11 cellular contexts compared by ENCODE assay signal in the genomic region with DNA sequence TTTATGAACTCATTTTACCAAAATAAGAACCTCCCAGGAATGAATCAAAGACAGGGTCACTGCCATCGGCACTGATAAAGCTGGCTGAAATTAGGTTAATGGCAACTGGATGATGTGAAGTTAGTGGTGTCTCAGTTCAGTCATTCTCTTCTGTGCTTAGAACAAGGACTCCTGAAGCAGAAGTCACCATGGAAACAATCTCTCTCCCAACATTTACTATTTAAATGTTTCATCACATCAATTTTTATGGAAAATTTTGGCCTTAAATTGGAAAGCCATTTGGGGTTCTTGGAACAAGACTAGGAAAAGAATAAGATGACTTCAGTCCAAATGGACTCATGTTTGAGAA.
"Had no signal": no experiment of that assay in that cellular context is flagged by ENCODE, and none has a peak within 500 bp of the region (broad histone marks: within the 10 kb centered on the region; RNA-seq: fewer than 3 reads in every experiment).

No MANE protein-coding gene starts in this region.

- H3K36me3 Mint-ChIP-seq: naive thymus-derived CD8-positive, alpha-beta T cell had no signal

- H3K4me3 ChIP-seq: smooth muscle cell had no signal

- H3K9me3 Mint-ChIP-seq: naive thymus-derived CD8-positive, alpha-beta T cell; stimulated activated naive CD8-positive, alpha-beta T cell treated with anti-CD3 and anti-CD28 coated beads, Interleukin-15, amount 100 ng/mL, for 72 hours had no signal

- H3K4me2 ChIP-seq: smooth muscle cell had no signal

- H3K4me1 Mint-ChIP-seq: stimulated activated naive CD8-positive, alpha-beta T cell treated with anti-CD3 and anti-CD28 coated beads, Interleukin-15, amount 100 ng/mL, for 72 hours had no signal

- DNase-seq: activated CD4-positive, alpha-beta T cell treated with anti-CD3 and anti-CD28 coated beads, Interleukin-2, amount 50 U/mL, for 4 hours; activated CD4-positive, CD25-positive, alpha-beta regulatory T cell treated with anti-CD3 and anti-CD28 coated beads, Interleukin-2, amount 50 U/mL, for 72 hours; activated naive CD4-positive, alpha-beta T cell; activated T-cell treated with anti-CD3 and anti-CD28 coated beads for 4 hours; left colon; naive thymus-derived CD8-positive, alpha-beta T cell; nucleus accumbens; stimulated activated naive CD8-positive, alpha-beta T cell treated with anti-CD3 and anti-CD28 coated beads, Interleukin-15, amount 100 ng/mL, for 72 hours had no signal

- ATAC-seq: left colon; naive thymus-derived CD8-positive, alpha-beta T cell had no signal

- H3K4me3 Mint-ChIP-seq: naive thymus-derived CD8-positive, alpha-beta T cell; stimulated activated naive CD8-positive, alpha-beta T cell treated with anti-CD3 and anti-CD28 coated beads, Interleukin-15, amount 100 ng/mL, for 72 hours had no signal

- FAIRE-seq: colon, frontal cortex had no signal
